Comparison of ENCODE assay signal across 1 cellular context in the genomic region with DNA sequence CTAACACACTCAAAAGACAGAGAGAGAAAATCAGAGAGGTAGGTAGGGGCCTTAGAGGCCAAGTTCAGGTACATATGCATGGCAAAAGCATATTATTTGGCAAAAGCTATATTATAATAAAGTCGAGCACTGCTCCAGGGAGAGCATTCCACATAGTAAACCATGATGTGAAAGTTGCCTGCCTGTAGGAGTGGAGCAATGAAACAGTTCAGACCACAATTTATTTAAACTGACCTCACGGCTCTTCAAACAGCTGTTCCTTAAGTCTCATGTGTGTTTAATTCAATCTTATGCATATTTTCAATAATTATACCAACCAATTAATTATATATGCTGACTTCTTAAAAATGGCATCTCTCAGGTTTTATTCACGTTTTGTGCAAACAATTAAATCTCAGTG.
TF ChIP-seq lines count a peak whose summit lies in the region.

No MANE protein-coding gene starts in this region.

TF ChIP-seq in SK-N-SH, 30 proteins besides CTCF, POLR2A, EP300 and RAD21 (continued from another document):
- TF ChIP-seq, protein P1, sequence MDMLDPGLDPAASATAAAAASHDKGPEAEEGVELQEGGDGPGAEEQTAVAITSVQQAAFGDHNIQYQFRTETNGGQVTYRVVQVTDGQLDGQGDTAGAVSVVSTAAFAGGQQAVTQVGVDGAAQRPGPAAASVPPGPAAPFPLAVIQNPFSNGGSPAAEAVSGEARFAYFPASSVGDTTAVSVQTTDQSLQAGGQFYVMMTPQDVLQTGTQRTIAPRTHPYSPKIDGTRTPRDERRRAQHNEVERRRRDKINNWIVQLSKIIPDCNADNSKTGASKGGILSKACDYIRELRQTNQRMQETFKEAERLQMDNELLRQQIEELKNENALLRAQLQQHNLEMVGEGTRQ (IDR thresholded peaks at IDR 0.05; ENCODE audit: borderline replicate concordance, low read depth, low read length): no peak
- TF ChIP-seq, protein P2, sequence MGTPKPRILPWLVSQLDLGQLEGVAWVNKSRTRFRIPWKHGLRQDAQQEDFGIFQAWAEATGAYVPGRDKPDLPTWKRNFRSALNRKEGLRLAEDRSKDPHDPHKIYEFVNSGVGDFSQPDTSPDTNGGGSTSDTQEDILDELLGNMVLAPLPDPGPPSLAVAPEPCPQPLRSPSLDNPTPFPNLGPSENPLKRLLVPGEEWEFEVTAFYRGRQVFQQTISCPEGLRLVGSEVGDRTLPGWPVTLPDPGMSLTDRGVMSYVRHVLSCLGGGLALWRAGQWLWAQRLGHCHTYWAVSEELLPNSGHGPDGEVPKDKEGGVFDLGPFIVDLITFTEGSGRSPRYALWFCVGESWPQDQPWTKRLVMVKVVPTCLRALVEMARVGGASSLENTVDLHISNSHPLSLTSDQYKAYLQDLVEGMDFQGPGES (IDR thresholded peaks at IDR 0.05; ENCODE audit: low read depth, low read length): no peak
- TF ChIP-seq CHD2 (IDR thresholded peaks at IDR 0.05; ENCODE audit: low read length, partially characterized antibody) (no peak), YY1 (IDR thresholded peaks at IDR 0.05; ENCODE audit: low read depth) (no peak), GABPA (IDR thresholded peaks at IDR 0.05; ENCODE audit: low read depth) (no peak), MXI1 (IDR thresholded peaks at IDR 0.05; ENCODE audit: low read depth, low read length) (no peak)
TF ChIP-seq in SK-N-SH: peak in this region for 0.
